Comparison of ENCODE assay signal across 8 cellular contexts in the genomic region with DNA sequence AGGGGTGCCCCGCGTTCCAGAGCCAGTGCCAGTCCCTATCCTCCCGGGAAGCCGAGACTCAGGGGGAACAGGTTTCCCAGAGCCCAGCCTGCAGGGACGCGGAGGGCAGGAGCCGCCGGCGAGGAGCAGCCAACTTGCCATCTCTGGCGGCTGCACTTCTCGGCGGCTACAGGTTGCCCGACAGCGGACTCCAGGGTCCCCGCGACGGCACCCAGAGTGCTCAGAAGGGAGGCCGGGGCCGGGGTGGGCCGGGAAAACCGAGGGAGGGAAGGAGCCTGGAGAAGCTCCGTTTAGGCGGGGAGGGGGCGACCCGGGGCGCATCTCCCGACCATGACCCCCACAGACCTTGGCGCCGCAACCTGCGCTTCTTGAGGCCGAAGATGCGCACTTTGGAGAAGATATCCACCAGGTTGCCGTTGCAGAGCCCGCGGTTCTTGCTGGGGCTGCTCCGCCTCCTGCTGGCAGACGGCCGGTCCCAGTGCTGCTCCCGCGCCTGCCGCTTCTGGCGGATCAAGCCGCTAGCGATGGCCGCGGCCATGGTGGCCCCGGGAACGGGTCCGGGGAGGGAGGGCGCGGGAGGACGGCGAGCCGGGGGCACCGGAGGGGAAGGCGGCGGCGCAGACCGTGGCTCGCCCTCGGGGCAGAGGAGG.
DNase-seq lines count a peak whose midpoint lies in the region; ATAC-seq and TF ChIP-seq lines count a peak whose summit lies in the region.

No MANE protein-coding gene starts in this region.

- no peaks in the 10 kb centered on the region for H3K36me3 ChIP-seq in A673 (ENCODE audit: insufficient read depth, low read length, poor library complexity, severe bottlenecking)
- H3K36me3 ChIP-seq in HEK293 (ENCODE audit: control insufficient read depth in 2 of 2, insufficient read depth in 1 of 2, low read length in 2 of 2) = no peaks in the 10 kb centered on the region
- no peaks in the 10 kb centered on the region for H3K36me3 ChIP-seq in kidney epithelial cell (ENCODE audit: control insufficient read depth, insufficient read depth, low read length)

- DNase-seq in A673 (ENCODE audit: low spot score) = peak; percentile 61
- DNase-seq in cardiac fibroblast (ENCODE audit: low read depth in 2 of 2) = peak in 1 of 2 donors; percentile 17
- no peak for DNase-seq in kidney epithelial cell (ENCODE audit: low read depth)
- DNase-seq in A172 (ENCODE audit: low spot score) = no peak
- DNase-seq in H4 (ENCODE audit: low spot score) = no peak

- CTCF ChIA-PET in A673 (lab: Charles Lee) = no interaction called here
- CTCF ChIA-PET in HEK293 (lab: Yijun Ruan, JAX) = interaction anchor here (0.5 to 0.7 kb wide), 3 partner anchors 253 to 774 kb away, joined by 3 read pairs; no protein-coding TSS in a partner anchor

- H3K4me3 ChIP-seq in A673 (ENCODE audit: low read depth, low read length, poor library complexity, severe bottlenecking) (peak overlapping the region; percentile 49), HEK293 (ENCODE audit: low read depth, low read length) (peak overlapping the region; percentile 39), cardiac fibroblast (replicated peaks in 1 of 2; ENCODE audit: low read depth in 2 of 2, low read length in 2 of 2) (no peak overlapping the region), kidney epithelial cell (ENCODE audit: low read depth, low read length) (peak overlapping the region; percentile 27)

- POLR2A ChIA-PET in A673 (lab: Charles Lee; ENCODE audit: low non-redundant PET) = no interaction called here
- POLR2A ChIA-PET in HEK293 (lab: Yijun Ruan, JAX) = no interaction called here

- no peaks in the 10 kb centered on the region for H3K9me3 ChIP-seq in A673 (ENCODE audit: low read depth, low read length, poor library complexity, severe bottlenecking)
- H3K9me3 ChIP-seq in HEK293 (ENCODE audit: control insufficient read depth, insufficient read depth, low read depth, low read length) = no peaks in the 10 kb centered on the region

- intact Hi-C loops in A673 (cut with micrococcal nuclease; ENCODE audit: unreplicated experiment) = loop anchor here (5.0 to 10.0 kb wide), 3 partner anchors 129 to 774 kb away; no protein-coding TSS in a partner anchor

- H3K27me3 ChIP-seq in A673 (replicated peaks; ENCODE audit: insufficient read depth, low read depth, low read length, poor library complexity) (peaks cover 55% of the 10 kb centered on the region), kidney epithelial cell (ENCODE audit: control insufficient read depth, insufficient read depth, low read length) (peaks cover 44% of the 10 kb centered on the region)

- ATAC-seq in GM19463 (IDR thresholded peaks at IDR 0.05; ENCODE audit: unreplicated experiment) = no peak
- ATAC-seq in HG02759 (IDR thresholded peaks at IDR 0.05; ENCODE audit: unreplicated experiment) = no peak

- TF ChIP-seq CTCF in A673 (conservative IDR thresholded peaks at IDR 0.05; ENCODE audit: low read depth, low read length) (peak; percentile 60), HEK293 (tag by site-specific recombination; IDR thresholded peaks at IDR 0.05) (no peak), cardiac fibroblast (IDR thresholded peaks at IDR 0.05; ENCODE audit: low read depth, low read length) (peak; percentile 10), kidney epithelial cell (IDR thresholded peaks at IDR 0.05; ENCODE audit: insufficient read depth, low read length, poor library complexity, severe bottlenecking) (peak; percentile 59)

- H3K27ac ChIP-seq in A673 (ENCODE audit: low read depth, low read length, poor library complexity, severe bottlenecking) (no peak overlapping the region), HEK293 (ENCODE audit: extremely low read depth, low read depth, low read length) (no peak overlapping the region)

- BruUV-seq in A673 (replicated peaks; lab: Mats Ljungman, UMichigan) = no TSS peak

- H3K4me1 ChIP-seq in A673 (ENCODE audit: insufficient read depth, low read length, poor library complexity, severe bottlenecking) (peaks cover 13% of the 10 kb centered on the region), HEK293 (ENCODE audit: control insufficient read depth, insufficient read depth, low read length) (no peaks in the 10 kb centered on the region)

TF ChIP-seq in HEK293, 187 proteins besides CTCF, POLR2A, EP300 and RAD21 (continues in another document):
- TF ChIP-seq ZNF19 (tag by site-specific recombination; IDR thresholded peaks at IDR 0.05; ENCODE audit: low read depth) (no peak), ZNF311 (tag by site-specific recombination; IDR thresholded peaks at IDR 0.05; ENCODE audit: borderline replicate concordance) (no peak), TCF7L2 (IDR thresholded peaks at IDR 0.05; ENCODE audit: borderline replicate concordance, low read depth, low read length) (no peak), ZBTB20 (tag by site-specific recombination; IDR thresholded peaks at IDR 0.05) (peak; percentile 36; the same call in 1 of the 2 replicates), ZNF677 (tag by site-specific recombination; IDR thresholded peaks at IDR 0.05) (no peak), ZNF670 (tag by site-specific recombination; IDR thresholded peaks at IDR 0.05; ENCODE audit: low read depth) (no peak), ZNF155 (tag by site-specific recombination; IDR thresholded peaks at IDR 0.05) (no peak), MYNN (tag by site-specific recombination; IDR thresholded peaks at IDR 0.05; ENCODE audit: borderline replicate concordance) (no peak), SCRT2 (tag by site-specific recombination; IDR thresholded peaks at IDR 0.05) (0 out of 2 replicates have a peak, but pooled peaks have one; percentile 12), ZNF112 (tag by site-specific recombination; IDR thresholded peaks at IDR 0.05) (no peak), ZNF776 (tag by site-specific recombination; IDR thresholded peaks at IDR 0.05; ENCODE audit: borderline replicate concordance) (no peak)
- TF ChIP-seq, protein P1, sequence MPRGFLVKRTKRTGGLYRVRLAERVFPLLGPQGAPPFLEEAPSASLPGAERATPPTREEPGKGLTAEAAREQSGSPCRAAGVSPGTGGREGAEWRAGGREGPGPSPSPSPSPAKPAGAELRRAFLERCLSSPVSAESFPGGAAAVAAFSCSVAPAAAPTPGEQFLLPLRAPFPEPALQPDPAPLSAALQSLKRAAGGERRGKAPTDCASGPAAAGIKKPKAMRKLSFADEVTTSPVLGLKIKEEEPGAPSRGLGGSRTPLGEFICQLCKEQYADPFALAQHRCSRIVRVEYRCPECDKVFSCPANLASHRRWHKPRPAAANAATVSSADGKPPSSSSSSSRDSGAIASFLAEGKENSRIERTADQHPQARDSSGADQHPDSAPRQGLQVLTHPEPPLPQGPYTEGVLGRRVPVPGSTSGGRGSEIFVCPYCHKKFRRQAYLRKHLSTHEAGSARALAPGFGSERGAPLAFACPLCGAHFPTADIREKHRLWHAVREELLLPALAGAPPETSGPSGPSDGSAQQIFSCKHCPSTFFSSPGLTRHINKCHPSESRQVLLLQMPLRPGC (tag by site-specific recombination; IDR thresholded peaks at IDR 0.05) = no peak
- TF ChIP-seq, protein P2, sequence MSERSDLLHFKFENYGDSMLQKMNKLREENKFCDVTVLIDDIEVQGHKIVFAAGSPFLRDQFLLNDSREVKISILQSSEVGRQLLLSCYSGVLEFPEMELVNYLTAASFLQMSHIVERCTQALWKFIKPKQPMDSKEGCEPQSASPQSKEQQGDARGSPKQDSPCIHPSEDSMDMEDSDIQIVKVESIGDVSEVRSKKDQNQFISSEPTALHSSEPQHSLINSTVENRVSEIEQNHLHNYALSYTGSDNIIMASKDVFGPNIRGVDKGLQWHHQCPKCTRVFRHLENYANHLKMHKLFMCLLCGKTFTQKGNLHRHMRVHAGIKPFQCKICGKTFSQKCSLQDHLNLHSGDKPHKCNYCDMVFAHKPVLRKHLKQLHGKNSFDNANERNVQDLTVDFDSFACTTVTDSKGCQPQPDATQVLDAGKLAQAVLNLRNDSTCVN (tag by site-specific recombination; optimal IDR thresholded peaks at IDR 0.05) = peak; percentile 31
- TF ChIP-seq, protein P3, sequence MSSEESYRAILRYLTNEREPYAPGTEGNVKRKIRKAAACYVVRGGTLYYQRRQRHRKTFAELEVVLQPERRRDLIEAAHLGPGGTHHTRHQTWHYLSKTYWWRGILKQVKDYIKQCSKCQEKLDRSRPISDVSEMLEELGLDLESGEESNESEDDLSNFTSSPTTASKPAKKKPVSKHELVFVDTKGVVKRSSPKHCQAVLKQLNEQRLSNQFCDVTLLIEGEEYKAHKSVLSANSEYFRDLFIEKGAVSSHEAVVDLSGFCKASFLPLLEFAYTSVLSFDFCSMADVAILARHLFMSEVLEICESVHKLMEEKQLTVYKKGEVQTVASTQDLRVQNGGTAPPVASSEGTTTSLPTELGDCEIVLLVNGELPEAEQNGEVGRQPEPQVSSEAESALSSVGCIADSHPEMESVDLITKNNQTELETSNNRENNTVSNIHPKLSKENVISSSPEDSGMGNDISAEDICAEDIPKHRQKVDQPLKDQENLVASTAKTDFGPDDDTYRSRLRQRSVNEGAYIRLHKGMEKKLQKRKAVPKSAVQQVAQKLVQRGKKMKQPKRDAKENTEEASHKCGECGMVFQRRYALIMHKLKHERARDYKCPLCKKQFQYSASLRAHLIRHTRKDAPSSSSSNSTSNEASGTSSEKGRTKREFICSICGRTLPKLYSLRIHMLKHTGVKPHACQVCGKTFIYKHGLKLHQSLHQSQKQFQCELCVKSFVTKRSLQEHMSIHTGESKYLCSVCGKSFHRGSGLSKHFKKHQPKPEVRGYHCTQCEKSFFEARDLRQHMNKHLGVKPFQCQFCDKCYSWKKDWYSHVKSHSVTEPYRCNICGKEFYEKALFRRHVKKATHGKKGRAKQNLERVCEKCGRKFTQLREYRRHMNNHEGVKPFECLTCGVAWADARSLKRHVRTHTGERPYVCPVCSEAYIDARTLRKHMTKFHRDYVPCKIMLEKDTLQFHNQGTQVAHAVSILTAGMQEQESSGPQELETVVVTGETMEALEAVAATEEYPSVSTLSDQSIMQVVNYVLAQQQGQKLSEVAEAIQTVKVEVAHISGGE (tag by site-specific recombination; conservative IDR thresholded peaks at IDR 0.05; ENCODE audit: low read depth) = no peak

Comparison
In these comparisons a context has a peak if more than half of its experiments do, and no peak if none do; other contexts are left out.
1. H3K4me3 ChIP-seq: peak in A673 (single experiment), HEK293 (single experiment) and kidney epithelial cell (single experiment); none in cardiac fibroblast (0 of 2).